Comparison of ENCODE assay signal across 9 cellular contexts in genomic region chr9:113578279-113578865, GRCh38.
DNase-seq lines count a peak whose midpoint lies in the region; ATAC-seq, FAIRE-seq and TF ChIP-seq lines count a peak whose summit lies in the region.
"Had no signal": no experiment of that assay in that cellular context is flagged by ENCODE, and none has a peak within 500 bp of the region (broad histone marks: within the 10 kb centered on the region; RNA-seq: fewer than 3 reads in every experiment).

No MANE protein-coding gene starts in this region.

- H3K4me3 ChIP-seq in hepatocyte = no peak overlapping the region

- H3K79me2 ChIP-seq in hepatocyte = peaks cover 2% of the 10 kb centered on the region

- ATAC-seq in activated naive CD4-positive, alpha-beta T cell treated with anti-CD3 and anti-CD28 coated beads, Interleukin-2, amount 50 U/mL, for 72 hours = no peak

- no peaks in the 10 kb centered on the region for H3K9me3 ChIP-seq in hepatocyte (ENCODE audit: low read depth)
- H3K9me3 ChIP-seq: Caco-2 had no signal

- no peaks in the 10 kb centered on the region for H3K9me3 Mint-ChIP-seq in activated naive CD4-positive, alpha-beta T cell treated with anti-CD3 and anti-CD28 coated beads, Interleukin-2, amount 10 ng/mL, durations not matched to agents 7 days and 5 days
- no peaks in the 10 kb centered on the region for H3K9me3 Mint-ChIP-seq in activated naive CD4-positive, alpha-beta T cell treated with anti-CD3 and anti-CD28 coated beads, Interleukin-2, amount 50 U/mL, for 72 hours
- H3K9me3 Mint-ChIP-seq in type B pancreatic cell = no peaks in the 10 kb centered on the region

- H3K4me2 ChIP-seq in hepatocyte = no peak overlapping the region

- H3K36me3 ChIP-seq in hepatocyte (replicated peaks; ENCODE audit: insufficient read depth, low read depth) = no peaks in the 10 kb centered on the region

- FAIRE-seq in D721Med (lab: Jason Lieb, UNC) = no peak

- DNase-seq in activated naive CD4-positive, alpha-beta T cell treated with anti-CD3 and anti-CD28 coated beads, Interleukin-2, amount 10 ng/mL, durations not matched to agents 7 days and 5 days = no peak
- DNase-seq in activated naive CD4-positive, alpha-beta T cell treated with Interleukin-2 at 50 U/mL for 16 hours = no peak
- no peak for DNase-seq in activated naive CD4-positive, alpha-beta T cell treated with anti-CD3 and anti-CD28 coated beads, Interleukin-2, amount 50 U/mL, for 72 hours (ENCODE audit: low spot score in 2 of 2)
- DNase-seq in hepatocyte (ENCODE audit: low spot score) (no peak), type B pancreatic cell (ENCODE audit: extremely low spot score, unreplicated experiment) (no peak), D721Med (ENCODE audit: insufficient read length, low spot score) (no peak), NCI-H1694 treated with DMSO at 0.1 percent for 48 hours (lab: John Stamatoyannopoulos, UW) (no peak), NCI-H345 treated with DMSO at 0.1 percent for 48 hours (lab: John Stamatoyannopoulos, UW; ENCODE audit: unreplicated experiment) (no peak)
- DNase-seq: Caco-2 had no signal

- TF ChIP-seq CTCF in hepatocyte (IDR thresholded peaks at IDR 0.05; ENCODE audit: poor library complexity) = no peak
- TF ChIP-seq CTCF in type B pancreatic cell (conservative IDR thresholded peaks at IDR 0.05) = no peak
- TF ChIP-seq CTCF in D721Med (IDR thresholded peaks at IDR 0.05; ENCODE audit: insufficient read depth, missing control alignments) = no peak

- H3K4me1 ChIP-seq in hepatocyte (ENCODE audit: insufficient read depth) = peaks cover 24% of the 10 kb centered on the region

- CTCF ChIA-PET in activated naive CD4-positive, alpha-beta T cell treated with anti-CD3 and anti-CD28 coated beads, Interleukin-2, amount 10 ng/mL, durations not matched to agents 7 days and 5 days (lab: Charles Lee) = interaction anchor here (0.7 to 4.1 kb wide), 20 partner anchors 8 to 303 kb away, joined by 3 to 29 read pairs (median 10); partner anchors contain the start of genes ALAD, C9orf43, CDC26 and POLE3

- no peaks in the 10 kb centered on the region for H3K9me2 ChIP-seq in hepatocyte (replicated peaks; ENCODE audit: insufficient read depth)

- 88% methylated on average over 3 of the region's 3 CpGs for WGBS in hepatocyte (ENCODE audit: low lambda C conversion rate, missing lambda C conversion rate)

- H3K36me3 Mint-ChIP-seq in activated naive CD4-positive, alpha-beta T cell treated with anti-CD3 and anti-CD28 coated beads, Interleukin-2, amount 10 ng/mL, durations not matched to agents 7 days and 5 days = peaks cover 12% of the 10 kb centered on the region
- peaks cover 7 to 27% of the 10 kb centered on the region in 2 donors for H3K36me3 Mint-ChIP-seq in activated naive CD4-positive, alpha-beta T cell treated with anti-CD3 and anti-CD28 coated beads, Interleukin-2, amount 50 U/mL, for 72 hours
- H3K36me3 Mint-ChIP-seq in type B pancreatic cell = no peaks in the 10 kb centered on the region

- H3K4me1 Mint-ChIP-seq in activated naive CD4-positive, alpha-beta T cell treated with anti-CD3 and anti-CD28 coated beads, Interleukin-2, amount 10 ng/mL, durations not matched to agents 7 days and 5 days = peaks cover 81% of the 10 kb centered on the region
- H3K4me1 Mint-ChIP-seq in type B pancreatic cell (ENCODE audit: unreplicated experiment) = peaks cover 27% of the 10 kb centered on the region

- H4K20me1 ChIP-seq in hepatocyte (ENCODE audit: insufficient read depth, poor library complexity, severe bottlenecking) = no peaks in the 10 kb centered on the region

- no peaks in the 10 kb centered on the region for H3K27me3 ChIP-seq in hepatocyte

- no peak overlapping the region for H2AFZ ChIP-seq in hepatocyte

- H3K27me3 Mint-ChIP-seq in activated naive CD4-positive, alpha-beta T cell treated with anti-CD3 and anti-CD28 coated beads, Interleukin-2, amount 10 ng/mL, durations not matched to agents 7 days and 5 days = no peaks in the 10 kb centered on the region
- H3K27me3 Mint-ChIP-seq in type B pancreatic cell = peaks cover 3% of the 10 kb centered on the region

- peak overlapping the region; percentile 96 for H3K27ac Mint-ChIP-seq in activated naive CD4-positive, alpha-beta T cell treated with anti-CD3 and anti-CD28 coated beads, Interleukin-2, amount 10 ng/mL, durations not matched to agents 7 days and 5 days
- H3K27ac Mint-ChIP-seq in activated naive CD4-positive, alpha-beta T cell treated with anti-CD3 and anti-CD28 coated beads, Interleukin-2, amount 50 U/mL, for 72 hours = peak overlapping the region; percentile 61 to 93
- peak overlapping the region; percentile 1 for H3K27ac Mint-ChIP-seq in type B pancreatic cell

- H3K4me3 Mint-ChIP-seq in activated naive CD4-positive, alpha-beta T cell treated with anti-CD3 and anti-CD28 coated beads, Interleukin-2, amount 10 ng/mL, durations not matched to agents 7 days and 5 days = peak overlapping the region; percentile 85
- no peak overlapping the region for H3K4me3 Mint-ChIP-seq in type B pancreatic cell

- H3K27ac ChIP-seq in hepatocyte = peak overlapping the region; percentile 46

Comparison
In these comparisons a context has a peak if more than half of its experiments do, and no peak if none do; other contexts are left out.
1. H3K27ac Mint-ChIP-seq: peak in every context shown above with its lines; median percentile 96 in activated naive CD4-positive, alpha-beta T cell treated with anti-CD3 and anti-CD28 coated beads, Interleukin-2, amount 10 ng/mL, durations not matched to agents 7 days and 5 days; 77 in activated naive CD4-positive, alpha-beta T cell treated with anti-CD3 and anti-CD28 coated beads, Interleukin-2, amount 50 U/mL, for 72 hours; 1 in type B pancreatic cell.